In genomic region chr13:78978381-78978998, GRCh38 we compare ENCODE assay signal across 8 cellular contexts.
DNase-seq lines count a peak whose midpoint lies in the region; ATAC-seq, FAIRE-seq and TF ChIP-seq lines count a peak whose summit lies in the region.

No MANE protein-coding gene starts in this region.

- TF ChIP-seq CTCF in heart right ventricle (IDR thresholded peaks at IDR 0.05) (peak; percentile 35 to 79 (median 71)), HL-60 (IDR thresholded peaks at IDR 0.05; ENCODE audit: insufficient read depth, low read length) (peak; percentile 71), OCI-LY1 (IDR thresholded peaks at IDR 0.05; ENCODE audit: low read length) (peak; percentile 89), K562 (IDR thresholded peaks at IDR 0.05 in 2 of 3, conservative IDR thresholded peaks at IDR 0.05 in 1 of 3; ENCODE audit: insufficient read depth in 2 of 3, low read depth in 1 of 3, low read length in 3 of 3) (peak; percentile 36 to 57 (median 52); a peak in 5 of 6 replicates), kidney (IDR thresholded peaks at IDR 0.05; ENCODE audit: borderline replicate concordance, extremely low read depth, insufficient read depth) (peak; percentile 69)

- in situ Hi-C loops in K562 (cut with MboI), result loop anchor here (25.0 kb wide), 1 partner anchor 841 kb away; no protein-coding TSS in a partner anchor

- TF ChIP-seq RAD21 in K562 (CRISPR knock-in tag; conservative IDR thresholded peaks at IDR 0.05 in 1 of 2, IDR thresholded peaks at IDR 0.05 in 1 of 2), result peak; percentile 56 to 78

- DNase-seq in heart right ventricle (peak in 1 of 2 donors; percentile 47), cardiac septum (ENCODE audit: low spot score) (no peak), HL-60 (ENCODE audit: low read depth in 1 of 2, low spot score in 1 of 2) (peak; percentile 12 to 66), K562 (ENCODE audit: extremely low read depth in 1 of 4, low spot score in 3 of 4) (peak; percentile 20 to 52 (median 26)), kidney (no peak)
- peak; percentile 2 for DNase-seq in stimulated activated CD8-positive, alpha-beta memory T cell treated with anti-CD3 and anti-CD28 coated beads, Interleukin-15, amount 100 ng/mL, for 1 hour (ENCODE audit: low read depth)

- BruUV-seq in K562 (replicated peaks; lab: Mats Ljungman, UMichigan), result no TSS peak

- H3K9me2 ChIP-seq in OCI-LY1 (ENCODE audit: low read depth, low read length), result no peaks in the 10 kb centered on the region

- POLR2A ChIA-PET in K562 (lab: Yijun Ruan, JAX), result interaction anchor here (0.7 kb wide), 1 partner anchor 342 kb away, joined by 3 read pairs; no protein-coding TSS in a partner anchor

- no peak for TF ChIP-seq POLR2A in K562 (conservative IDR thresholded peaks at IDR 0.05)

- no peaks in the 10 kb centered on the region for H3K79me2 ChIP-seq in OCI-LY1 (ENCODE audit: insufficient read depth, low read length)
- no peaks in the 10 kb centered on the region for H3K79me2 ChIP-seq in K562 (ENCODE audit: control insufficient read depth, insufficient read depth, low read length)

- H4K20me1 ChIP-seq in OCI-LY1 (ENCODE audit: insufficient read depth, low read length) (no peaks in the 10 kb centered on the region), K562 (replicated peaks; ENCODE audit: control insufficient read depth, insufficient read depth, low read length) (no peaks in the 10 kb centered on the region)

- H3K4me1 ChIP-seq in heart right ventricle, result no peaks in the 10 kb centered on the region
- H3K4me1 ChIP-seq in OCI-LY1 (ENCODE audit: insufficient read depth, low read length, severe bottlenecking), result no peaks in the 10 kb centered on the region
- no peaks in the 10 kb centered on the region for H3K4me1 ChIP-seq in K562 (replicated peaks in 1 of 2; ENCODE audit: control insufficient read depth in 2 of 2, insufficient read depth in 2 of 2, low read length in 2 of 2)
- no peaks in the 10 kb centered on the region for H3K4me1 ChIP-seq in kidney (ENCODE audit: control insufficient read depth in 1 of 2, insufficient read depth in 1 of 2, low read depth in 1 of 2, low read length in 2 of 2)

- WGBS in heart right ventricle, 2 donors, result 21 to 27% methylated on average over 2 of the region's 2 CpGs
- WGBS in K562 (ENCODE audit: insufficient coverage, low coverage, missing lambda C conversion rate), result 0% methylated on average over 2 of the region's 2 CpGs

- no peak overlapping the region for H3K9ac ChIP-seq in OCI-LY1 (ENCODE audit: low read length)
- no peak overlapping the region for H3K9ac ChIP-seq in K562 (ENCODE audit: insufficient read depth in 1 of 2, low read depth in 2 of 2, low read length in 2 of 2)
- no peak overlapping the region for H3K9ac ChIP-seq in kidney (ENCODE audit: low read length in 2 of 2)

- H3K4me3 ChIP-seq in heart right ventricle (no peak overlapping the region), HL-60 (replicated peaks; ENCODE audit: insufficient read depth, low read length) (no peak overlapping the region), OCI-LY1 (ENCODE audit: low read depth, low read length, poor library complexity, severe bottlenecking) (no peak overlapping the region), K562 (no peak overlapping the region), kidney (ENCODE audit: low read length in 2 of 2) (no peak overlapping the region)

- no peak for TF ChIP-seq EP300 in K562 (IDR thresholded peaks at IDR 0.05; ENCODE audit: low read length)

- ATAC-seq in heart right ventricle, result peak in 3 of 8 donors; percentile 42 to 69 (median 55)
- peak; percentile 95 for ATAC-seq in GM21529 (IDR thresholded peaks at IDR 0.05; ENCODE audit: unreplicated experiment)
- ATAC-seq in K562, result peak; percentile 80

- intact Hi-C loops in heart right ventricle (cut with DNase I), result loop anchor here in 8 of 10 donors (1.0 to 10.0 kb wide), 9 partner anchors 654 to 842 kb away; no protein-coding TSS in a partner anchor
- intact Hi-C loops in cardiac septum (cut with DNase I), result loop anchor here (2.0 to 5.0 kb wide), 2 partner anchors 661 to 842 kb away; no protein-coding TSS in a partner anchor
- intact Hi-C loops in K562 (cut with micrococcal nuclease), result loop anchor here (1.0 kb wide), 2 partner anchors 737 to 841 kb away; no protein-coding TSS in a partner anchor
- intact Hi-C loops in kidney (cut with DNase I), result loop anchor here (10.0 kb wide), 1 partner anchor 834 kb away; no protein-coding TSS in a partner anchor

- CTCF ChIA-PET in K562 (lab: Yijun Ruan, JAX; ENCODE audit: low intra/inter-chr PET ratio), result interaction anchor here (1.6 kb wide), 1 partner anchor 841 kb away, joined by 5 read pairs; no protein-coding TSS in a partner anchor

- H3K36me3 ChIP-seq in heart right ventricle (no peaks in the 10 kb centered on the region), OCI-LY1 (ENCODE audit: insufficient read depth, low read length) (no peaks in the 10 kb centered on the region), K562 (ENCODE audit: control insufficient read depth, insufficient read depth, low read length) (no peaks in the 10 kb centered on the region), kidney (ENCODE audit: control insufficient read depth in 1 of 2, insufficient read depth in 2 of 2, low read length in 2 of 2) (no peaks in the 10 kb centered on the region)

- no peaks in the 10 kb centered on the region for H3F3A ChIP-seq in OCI-LY1 (ENCODE audit: insufficient read depth, low read length)

- no peak overlapping the region for H3K27ac ChIP-seq in heart right ventricle
- no peak overlapping the region for H3K27ac ChIP-seq in HL-60 (replicated peaks)
- no peak overlapping the region for H3K27ac ChIP-seq in OCI-LY1 (ENCODE audit: low read depth, low read length, poor library complexity, severe bottlenecking)
- no peak overlapping the region for H3K27ac ChIP-seq in K562 (ENCODE audit: extremely low read depth, low read depth, low read length)
- no peak overlapping the region for H3K27ac ChIP-seq in kidney (ENCODE audit: low read depth in 2 of 2, low read length in 2 of 2)

- H2AFZ ChIP-seq in OCI-LY1 (ENCODE audit: low read length) (no peak overlapping the region), K562 (ENCODE audit: low read depth, low read length) (no peak overlapping the region)

- H3K27me3 ChIP-seq in heart right ventricle, result peaks cover 0 to 22% (median 9%) of the 10 kb centered on the region in 7 donors
- no peaks in the 10 kb centered on the region for H3K27me3 ChIP-seq in HL-60 (ENCODE audit: insufficient read depth, poor library complexity, severe bottlenecking)
- no peaks in the 10 kb centered on the region for H3K27me3 ChIP-seq in OCI-LY1 (ENCODE audit: insufficient read depth, low read length)
- H3K27me3 ChIP-seq in K562 (ENCODE audit: control insufficient read depth in 2 of 2, insufficient read depth in 2 of 2, low read length in 2 of 2), result no peaks in the 10 kb centered on the region

- H3K9me3 ChIP-seq in heart right ventricle (no peaks in the 10 kb centered on the region), OCI-LY1 (ENCODE audit: low read length) (no peaks in the 10 kb centered on the region), K562 (replicated peaks; ENCODE audit: control insufficient read depth, insufficient read depth, low read depth, low read length) (no peaks in the 10 kb centered on the region), kidney (ENCODE audit: control insufficient read depth in 1 of 2, low read length in 2 of 2) (no peaks in the 10 kb centered on the region)

- FAIRE-seq in K562 (lab: Jason Lieb, UNC) (peak; percentile 65), kidney (lab: Jason Lieb, UNC) (no peak)

- H3K4me2 ChIP-seq in OCI-LY1 (ENCODE audit: low read length) (no peak overlapping the region), K562 (ENCODE audit: insufficient read depth, low read length) (no peak overlapping the region)

- H3K9me1 ChIP-seq in K562 (ENCODE audit: control insufficient read depth, insufficient read depth, low read length), result no peaks in the 10 kb centered on the region

TF ChIP-seq in K562, 482 proteins besides CTCF, POLR2A, EP300 and RAD21:
- TF ChIP-seq SMC3 (conservative IDR thresholded peaks at IDR 0.05; ENCODE audit: insufficient read depth, low read depth, low read length), result 0 out of 2 replicates have a peak, but pooled peaks have one; percentile 27
- TF ChIP-seq PTTG1 (tag; IDR thresholded peaks at IDR 0.05; ENCODE audit: low read depth), result no peak
- no peak for TF ChIP-seq SAFB2 (IDR thresholded peaks at IDR 0.05; ENCODE audit: borderline replicate concordance, low read depth, low read length, severe bottlenecking)
- no peak for TF ChIP-seq POLR2B (IDR thresholded peaks at IDR 0.05; ENCODE audit: low read depth, partially characterized antibody)
- TF ChIP-seq, protein P1, sequence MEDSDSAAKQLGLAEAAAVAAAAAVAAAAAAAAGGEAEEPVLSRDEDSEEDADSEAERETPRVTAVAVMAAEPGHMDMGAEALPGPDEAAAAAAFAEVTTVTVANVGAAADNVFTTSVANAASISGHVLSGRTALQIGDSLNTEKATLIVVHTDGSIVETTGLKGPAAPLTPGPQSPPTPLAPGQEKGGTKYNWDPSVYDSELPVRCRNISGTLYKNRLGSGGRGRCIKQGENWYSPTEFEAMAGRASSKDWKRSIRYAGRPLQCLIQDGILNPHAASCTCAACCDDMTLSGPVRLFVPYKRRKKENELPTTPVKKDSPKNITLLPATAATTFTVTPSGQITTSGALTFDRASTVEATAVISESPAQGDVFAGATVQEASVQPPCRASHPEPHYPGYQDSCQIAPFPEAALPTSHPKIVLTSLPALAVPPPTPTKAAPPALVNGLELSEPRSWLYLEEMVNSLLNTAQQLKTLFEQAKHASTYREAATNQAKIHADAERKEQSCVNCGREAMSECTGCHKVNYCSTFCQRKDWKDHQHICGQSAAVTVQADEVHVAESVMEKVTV (CRISPR knock-in tag; IDR thresholded peaks at IDR 0.05), result peak; percentile 44; the same call in 1 of the 2 replicates
TF ChIP-seq in K562: peak in this region for 2.

Comparison
In these comparisons a context has a peak if more than half of its experiments do, and no peak if none do; other contexts are left out.
1. DNase-seq: peak in HL-60 (2 of 2), K562 (4 of 4) and stimulated activated CD8-positive, alpha-beta memory T cell treated with anti-CD3 and anti-CD28 coated beads, Interleukin-15, amount 100 ng/mL, for 1 hour (single experiment); none in cardiac septum (single experiment) and kidney (single experiment).
2. Peak in every context shown above with its lines, with median percentiles within 50 percentile points of each other: CTCF ChIP-seq.